ENCODE assay signal across 8 cellular contexts in genomic region chr9:136539427-136540412, GRCh38. TPM values are rescaled to one million over a fixed set of nuclear protein-coding genes. Genes with fewer than 3 reads are reported as not detected.
DNase-seq lines count a peak whose midpoint lies in the region; ATAC-seq and TF ChIP-seq lines count a peak whose summit lies in the region.

No MANE protein-coding gene starts in this region.

- WGBS in liver = 62% methylated on average over 33 of the region's 33 CpGs

- ATAC-seq in GM18867 (IDR thresholded peaks at IDR 0.05; ENCODE audit: unreplicated experiment) = peak; percentile 50
- ATAC-seq in HG03432 (IDR thresholded peaks at IDR 0.05; ENCODE audit: unreplicated experiment) = peak; percentile 51
- peak; percentile 72 for ATAC-seq in activated B cell treated with CpG ODN at 0.5 μM for 24 hours (ENCODE audit: low read depth)

- DNase-seq in activated B cell treated with CpG ODN at 0.5 μM for 24 hours (peak; percentile 66), breast epithelium (ENCODE audit: low spot score in 2 of 2) (peak; percentile 69 to 71), progenitor cell of endocrine pancreas (ENCODE audit: low spot score, unreplicated experiment) (no peak), superior temporal gyrus (ENCODE audit: extremely low spot score) (no peak)
- peak; percentile 86 to 95 (median 86) for DNase-seq in stimulated activated CD4-positive, alpha-beta T cell treated with anti-CD3 and anti-CD28 coated beads, TNF-alpha, amount 100 ng/mL, for 24 hours (ENCODE audit: low read depth in 3 of 3)

- H3K4me3 ChIP-seq in breast epithelium (peak overlapping the region in 1 of 3 donors; percentile 31), liver (ENCODE audit: low read depth in 1 of 3, low read length in 3 of 3) (no peak overlapping the region)

- H3K9me3 Mint-ChIP-seq in activated B cell treated with CpG ODN at 0.5 μM for 24 hours (no peaks in the 10 kb centered on the region), progenitor cell of endocrine pancreas (ENCODE audit: low read depth) (no peaks in the 10 kb centered on the region)

- H3K27me3 ChIP-seq in breast epithelium = no peaks in the 10 kb centered on the region
- H3K27me3 ChIP-seq in liver (ENCODE audit: control insufficient read depth in 4 of 4, insufficient read depth in 4 of 4, low read length in 3 of 4) = no peaks in the 10 kb centered on the region

- peak in 1 of 2 donors; percentile 29 for TF ChIP-seq RAD21 in liver (IDR thresholded peaks at IDR 0.05)

- peak overlapping the region; percentile 76 for H3K4me3 Mint-ChIP-seq in activated B cell treated with CpG ODN at 0.5 μM for 24 hours
- no peak overlapping the region for H3K4me3 Mint-ChIP-seq in progenitor cell of endocrine pancreas (ENCODE audit: low read depth)

- no peaks in the 10 kb centered on the region for H3K27me3 Mint-ChIP-seq in activated B cell treated with CpG ODN at 0.5 μM for 24 hours
- no peaks in the 10 kb centered on the region for H3K27me3 Mint-ChIP-seq in progenitor cell of endocrine pancreas

- H3K27ac Mint-ChIP-seq in activated B cell treated with CpG ODN at 0.5 μM for 24 hours (peak overlapping the region; percentile 91), progenitor cell of endocrine pancreas (no peak overlapping the region)

- H3K27ac ChIP-seq in breast epithelium = peak overlapping the region; percentile 68 to 82
- H3K27ac ChIP-seq in liver (ENCODE audit: low read depth in 1 of 2, low read length in 2 of 2) = peak overlapping the region; percentile 80 to 93

- POLR2A ChIA-PET in activated B cell treated with CpG ODN at 0.5 μM for 24 hours (lab: Charles Lee) = interaction anchor here (0.6 to 2.8 kb wide), 8 partner anchors 9 to 258 kb away, joined by 3 to 25 read pairs (median 6); partner anchors contain the start of gene AGPAT2

- H3K9ac ChIP-seq in liver (ENCODE audit: low read depth in 1 of 2, low read length in 2 of 2) = peak overlapping the region in 1 of 2 donors; percentile 47

- TF ChIP-seq CTCF in activated B cell treated with CpG ODN at 0.5 μM for 24 hours (IDR thresholded peaks at IDR 0.05) (no peak), breast epithelium (IDR thresholded peaks at IDR 0.05) (no peak), liver (IDR thresholded peaks at IDR 0.05; ENCODE audit: low read depth, low read length, missing input control) (no peak), progenitor cell of endocrine pancreas (IDR thresholded peaks at IDR 0.05; ENCODE audit: unreplicated experiment) (no peak)

- H3K36me3 ChIP-seq in breast epithelium (no peaks in the 10 kb centered on the region), liver (ENCODE audit: control insufficient read depth in 4 of 4, insufficient read depth in 3 of 4, low read depth in 1 of 4, low read length in 3 of 4) (peaks cover 0 to 8% (median 0%) of the 10 kb centered on the region in 4 donors)

- H3K9me3 ChIP-seq in breast epithelium = no peaks in the 10 kb centered on the region
- no peaks in the 10 kb centered on the region for H3K9me3 ChIP-seq in liver (ENCODE audit: control insufficient read depth in 4 of 4, low read length in 3 of 4)

- CTCF ChIA-PET in activated B cell treated with CpG ODN at 0.5 μM for 24 hours (lab: Charles Lee) = interaction anchor here (1.2 kb wide), 1 partner anchor 52 kb away, joined by 4 read pairs; no protein-coding TSS in a partner anchor

- H3K36me3 Mint-ChIP-seq in activated B cell treated with CpG ODN at 0.5 μM for 24 hours (ENCODE audit: low read depth) (peaks cover 9% of the 10 kb centered on the region), progenitor cell of endocrine pancreas (ENCODE audit: insufficient read depth) (peaks cover 9% of the 10 kb centered on the region)

- H3K4me1 ChIP-seq in breast epithelium = peaks cover 0 to 3% of the 10 kb centered on the region in 2 donors
- peaks cover 11 to 47% (median 32%) of the 10 kb centered on the region in 4 donors for H3K4me1 ChIP-seq in liver (ENCODE audit: control insufficient read depth in 4 of 4, insufficient read depth in 4 of 4, low read length in 3 of 4)

- intact Hi-C loops in activated B cell treated with CpG ODN at 0.5 μM for 24 hours (cut with micrococcal nuclease) (loop anchor here (2.0 kb wide), 2 partner anchors 13 to 177 kb away; partner anchors contain the start of gene DNLZ), breast epithelium (cut with DNase I; ENCODE audit: low total_unique reads) (no loop called here)

- no peak for TF ChIP-seq POLR2A in breast epithelium (IDR thresholded peaks at IDR 0.05)

- H3K4me1 Mint-ChIP-seq in activated B cell treated with CpG ODN at 0.5 μM for 24 hours = peaks cover 71% of the 10 kb centered on the region
- peaks cover 11% of the 10 kb centered on the region for H3K4me1 Mint-ChIP-seq in progenitor cell of endocrine pancreas (ENCODE audit: low read depth)

TF ChIP-seq in liver, 16 proteins besides CTCF, POLR2A, EP300 and RAD21:
- TF ChIP-seq NR2F2 (IDR thresholded peaks at IDR 0.05) (peak; percentile 67), RXRA (IDR thresholded peaks at IDR 0.05) (peak; percentile 9 to 17), FOXA1 (IDR thresholded peaks at IDR 0.05) (no peak), GABPA (IDR thresholded peaks at IDR 0.05 in 1 of 2, conservative IDR thresholded peaks at IDR 0.05 in 1 of 2) (peak in 1 of 2 donors; percentile 54), SP1 (IDR thresholded peaks at IDR 0.05) (peak; percentile 49), JUND (IDR thresholded peaks at IDR 0.05) (no peak)
TF ChIP-seq in liver: peak in this region for 4.

RNA-seq across cellular contexts. Expression of gene NOTCH1, which starts 6.1 kb away (rescaled TPM):
- total RNA-seq in activated B cell treated with CpG ODN at 0.5 μM for 24 hours (24.9 and 26.6 TPM in 2 replicates), breast epithelium (10 to 100 TPM; 12.6 to 33.8 (median 21.1) TPM), liver (10 to 100 TPM in 1 of 2 donors, 1 to 10 TPM in 1; 9.4 to 22.3 TPM), progenitor cell of endocrine pancreas (109 and 130 TPM in 2 replicates)
- 1 to 10 TPM; 2.4 to 7.5 TPM for polyA plus RNA-seq in liver

RNA-seq across cellular contexts. Expression of gene SEC16A, which starts 56.9 kb away (rescaled TPM):
- total RNA-seq in activated B cell treated with CpG ODN at 0.5 μM for 24 hours = 74.0 and 78.8 TPM in 2 replicates
- 10 to 100 TPM; 41.9 to 55.1 (median 42.9) TPM for total RNA-seq in breast epithelium
- 10 to 100 TPM; 21.7 to 96.1 TPM for total RNA-seq in liver
- 10 to 100 TPM; 43.3 to 88.7 TPM for polyA plus RNA-seq in liver
- total RNA-seq in progenitor cell of endocrine pancreas = 76.1 and 78.8 TPM in 2 replicates

Comparison
In these comparisons a context has a peak if more than half of its experiments do, and no peak if none do; other contexts are left out.
1. DNase-seq: peak in activated B cell treated with CpG ODN at 0.5 μM for 24 hours (single experiment), breast epithelium (2 of 2) and stimulated activated CD4-positive, alpha-beta T cell treated with anti-CD3 and anti-CD28 coated beads, TNF-alpha, amount 100 ng/mL, for 24 hours (3 of 3); none in progenitor cell of endocrine pancreas (single experiment) and superior temporal gyrus (single experiment).
2. Peak in every context shown above with its lines, with median percentiles within 50 percentile points of each other: ATAC-seq.